1 cellular context compared by ENCODE assay signal in the genomic region with DNA sequence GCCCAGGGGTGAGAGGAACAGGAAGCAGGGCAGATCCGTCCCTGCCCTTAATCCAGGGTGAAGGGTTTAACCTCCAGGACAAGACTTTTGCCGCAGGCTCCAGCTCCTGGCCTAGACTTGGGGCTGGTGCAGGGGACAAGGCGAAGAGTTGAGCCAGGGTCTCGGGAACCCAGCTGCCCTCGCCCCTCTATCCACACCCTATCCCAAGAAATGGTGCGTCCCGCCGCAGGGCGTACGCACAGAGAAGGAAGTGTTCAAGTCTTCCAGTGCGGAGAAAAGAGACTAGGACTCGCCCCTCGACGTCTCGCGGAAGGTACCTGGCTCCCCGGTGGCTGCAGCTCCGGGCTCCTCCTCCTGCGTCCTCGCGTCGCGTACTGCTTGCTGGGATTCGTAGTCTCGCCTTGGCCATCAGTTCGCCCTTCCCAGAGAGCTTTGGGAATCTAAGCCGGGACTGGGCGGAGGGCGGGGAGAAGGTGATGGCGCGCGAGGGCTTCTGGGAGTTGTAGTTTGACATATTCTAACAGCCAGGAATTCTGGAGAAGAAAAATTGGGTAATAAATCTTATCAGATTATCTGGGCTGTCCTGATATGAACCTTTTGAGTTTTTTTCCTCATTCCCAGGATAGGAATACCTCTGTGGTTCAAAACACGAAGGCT.
TF ChIP-seq lines count a peak whose summit lies in the region.

Gene ZMAT5 (minus strand): TSS at position 376 of the 657 bp plus-strand sequence. CDS start 18,463 bp downstream, outside the sequence.

TF ChIP-seq in HepG2, 621 proteins besides CTCF, POLR2A, EP300 and RAD21 (continued from another document and continues in another):
- TF ChIP-seq, protein P1, sequence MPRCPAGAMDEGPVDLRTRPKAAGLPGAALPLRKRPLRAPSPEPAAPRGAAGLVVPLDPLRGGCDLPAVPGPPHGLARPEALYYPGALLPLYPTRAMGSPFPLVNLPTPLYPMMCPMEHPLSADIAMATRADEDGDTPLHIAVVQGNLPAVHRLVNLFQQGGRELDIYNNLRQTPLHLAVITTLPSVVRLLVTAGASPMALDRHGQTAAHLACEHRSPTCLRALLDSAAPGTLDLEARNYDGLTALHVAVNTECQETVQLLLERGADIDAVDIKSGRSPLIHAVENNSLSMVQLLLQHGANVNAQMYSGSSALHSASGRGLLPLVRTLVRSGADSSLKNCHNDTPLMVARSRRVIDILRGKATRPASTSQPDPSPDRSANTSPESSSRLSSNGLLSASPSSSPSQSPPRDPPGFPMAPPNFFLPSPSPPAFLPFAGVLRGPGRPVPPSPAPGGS (CRISPR knock-in tag; IDR thresholded peaks at IDR 0.05): peak; percentile 61; the same call in 1 of the 2 replicates
- TF ChIP-seq, protein P2, sequence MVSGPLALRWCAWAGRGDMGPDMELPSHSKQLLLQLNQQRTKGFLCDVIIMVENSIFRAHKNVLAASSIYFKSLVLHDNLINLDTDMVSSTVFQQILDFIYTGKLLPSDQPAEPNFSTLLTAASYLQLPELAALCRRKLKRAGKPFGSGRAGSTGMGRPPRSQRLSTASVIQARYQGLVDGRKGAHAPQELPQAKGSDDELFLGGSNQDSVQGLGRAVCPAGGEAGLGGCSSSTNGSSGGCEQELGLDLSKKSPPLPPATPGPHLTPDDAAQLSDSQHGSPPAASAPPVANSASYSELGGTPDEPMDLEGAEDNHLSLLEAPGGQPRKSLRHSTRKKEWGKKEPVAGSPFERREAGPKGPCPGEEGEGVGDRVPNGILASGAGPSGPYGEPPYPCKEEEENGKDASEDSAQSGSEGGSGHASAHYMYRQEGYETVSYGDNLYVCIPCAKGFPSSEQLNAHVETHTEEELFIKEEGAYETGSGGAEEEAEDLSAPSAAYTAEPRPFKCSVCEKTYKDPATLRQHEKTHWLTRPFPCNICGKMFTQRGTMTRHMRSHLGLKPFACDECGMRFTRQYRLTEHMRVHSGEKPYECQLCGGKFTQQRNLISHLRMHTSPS (CRISPR knock-in tag; IDR thresholded peaks at IDR 0.05; ENCODE audit: low read depth): 0 out of 2 replicates have a peak, but pooled peaks have one; percentile 28
- no peak for TF ChIP-seq ZNF652 (CRISPR knock-in tag; IDR thresholded peaks at IDR 0.05; ENCODE audit: borderline replicate concordance, low read depth)
- TF ChIP-seq SNAPC2 (CRISPR knock-in tag; IDR thresholded peaks at IDR 0.05): no peak
- TF ChIP-seq, protein P3, sequence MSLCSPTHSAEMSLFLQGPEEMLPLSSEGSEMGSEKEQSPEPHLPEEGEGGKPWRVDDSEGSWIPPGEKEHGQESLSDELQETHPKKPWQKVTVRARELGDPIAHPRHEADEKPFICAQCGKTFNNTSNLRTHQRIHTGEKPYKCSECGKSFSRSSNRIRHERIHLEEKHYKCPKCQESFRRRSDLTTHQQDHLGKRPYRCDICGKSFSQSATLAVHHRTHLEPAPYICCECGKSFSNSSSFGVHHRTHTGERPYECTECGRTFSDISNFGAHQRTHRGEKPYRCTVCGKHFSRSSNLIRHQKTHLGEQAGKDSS (CRISPR knock-in tag; IDR thresholded peaks at IDR 0.05; ENCODE audit: borderline replicate concordance, low read depth): no peak
- TF ChIP-seq KLF6 (CRISPR knock-in tag; IDR thresholded peaks at IDR 0.05): peak; percentile 66; the same call in 1 of the 2 replicates
- TF ChIP-seq SRSF1 (optimal IDR thresholded peaks at IDR 0.05; ENCODE audit: low read depth, low read length): no peak
- TF ChIP-seq ATF1 (CRISPR knock-in tag; IDR thresholded peaks at IDR 0.05): peak; percentile 87
- TF ChIP-seq ZNF333 (CRISPR knock-in tag; IDR thresholded peaks at IDR 0.05; ENCODE audit: borderline replicate concordance): no peak
- TF ChIP-seq ZNF740 (CRISPR knock-in tag; IDR thresholded peaks at IDR 0.05): no peak
- TF ChIP-seq UBTF (CRISPR knock-in tag; IDR thresholded peaks at IDR 0.05): peak; percentile 12; the same call in 1 of the 2 replicates
- peak; percentile 64 for TF ChIP-seq NAIF1 (CRISPR knock-in tag; IDR thresholded peaks at IDR 0.05; ENCODE audit: borderline replicate concordance)
- TF ChIP-seq MXI1 (IDR thresholded peaks at IDR 0.05; ENCODE audit: borderline replicate concordance, low read depth, low read length): peak; percentile 31; the same call in 1 of the 3 replicates
- no peak for TF ChIP-seq ARNT2 (CRISPR knock-in tag; IDR thresholded peaks at IDR 0.05; ENCODE audit: low read depth)
- peak; percentile 6; the same call in 1 of the 2 replicates for TF ChIP-seq FOSL2 (CRISPR knock-in tag; IDR thresholded peaks at IDR 0.05)
- TF ChIP-seq GPN1 (CRISPR knock-in tag; IDR thresholded peaks at IDR 0.05; ENCODE audit: borderline replicate concordance): 0 out of 2 replicates have a peak, but pooled peaks have one; percentile 32
- TF ChIP-seq, protein P4, sequence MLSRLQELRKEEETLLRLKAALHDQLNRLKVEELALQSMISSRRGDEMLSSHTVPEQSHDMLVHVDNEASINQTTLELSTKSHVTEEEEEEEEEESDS (CRISPR knock-in tag; IDR thresholded peaks at IDR 0.05; ENCODE audit: borderline replicate concordance): no peak
- peak; percentile 61; the same call in 1 of the 2 replicates for TF ChIP-seq NR0B2 (CRISPR knock-in tag; IDR thresholded peaks at IDR 0.05)
- TF ChIP-seq, protein P5, sequence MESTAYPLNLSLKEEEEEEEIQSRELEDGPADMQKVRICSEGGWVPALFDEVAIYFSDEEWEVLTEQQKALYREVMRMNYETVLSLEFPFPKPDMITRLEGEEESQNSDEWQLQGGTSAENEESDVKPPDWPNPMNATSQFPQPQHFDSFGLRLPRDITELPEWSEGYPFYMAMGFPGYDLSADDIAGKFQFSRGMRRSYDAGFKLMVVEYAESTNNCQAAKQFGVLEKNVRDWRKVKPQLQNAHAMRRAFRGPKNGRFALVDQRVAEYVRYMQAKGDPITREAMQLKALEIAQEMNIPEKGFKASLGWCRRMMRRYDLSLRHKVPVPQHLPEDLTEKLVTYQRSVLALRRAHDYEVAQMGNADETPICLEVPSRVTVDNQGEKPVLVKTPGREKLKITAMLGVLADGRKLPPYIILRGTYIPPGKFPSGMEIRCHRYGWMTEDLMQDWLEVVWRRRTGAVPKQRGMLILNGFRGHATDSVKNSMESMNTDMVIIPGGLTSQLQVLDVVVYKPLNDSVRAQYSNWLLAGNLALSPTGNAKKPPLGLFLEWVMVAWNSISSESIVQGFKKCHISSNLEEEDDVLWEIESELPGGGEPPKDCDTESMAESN (CRISPR knock-in tag; conservative IDR thresholded peaks at IDR 0.05): 0 out of 2 replicates have a peak, but pooled peaks have one; percentile 46
- peak; percentile 84 for TF ChIP-seq POLR2G (IDR thresholded peaks at IDR 0.05; ENCODE audit: low read depth, low read length)
- no peak; the same call in 1 of the 2 replicates for TF ChIP-seq NFIC (IDR thresholded peaks at IDR 0.05; ENCODE audit: low read length)
- TF ChIP-seq MIER2 (CRISPR knock-in tag; IDR thresholded peaks at IDR 0.05): no peak
- peak; percentile 32; the same call in 1 of the 2 replicates for TF ChIP-seq PITX1 (CRISPR knock-in tag; IDR thresholded peaks at IDR 0.05)
- TF ChIP-seq U2AF2 (IDR thresholded peaks at IDR 0.05; ENCODE audit: low read depth, low read length): no peak
- TF ChIP-seq REXO4 (CRISPR knock-in tag; IDR thresholded peaks at IDR 0.05; ENCODE audit: borderline replicate concordance): no peak
- no peak for TF ChIP-seq SSRP1 (CRISPR knock-in tag; IDR thresholded peaks at IDR 0.05)
- no peak for TF ChIP-seq ZNF543 (CRISPR knock-in tag; IDR thresholded peaks at IDR 0.05)
- no peak for TF ChIP-seq ARID2 (CRISPR knock-in tag; IDR thresholded peaks at IDR 0.05; ENCODE audit: borderline replicate concordance)
- 0 out of 2 replicates have a peak, but pooled peaks have one; percentile 25 for TF ChIP-seq NRL (CRISPR knock-in tag; IDR thresholded peaks at IDR 0.05; ENCODE audit: borderline replicate concordance)
- no peak for TF ChIP-seq NFRKB (IDR thresholded peaks at IDR 0.05)
- TF ChIP-seq AGO2 (optimal IDR thresholded peaks at IDR 0.05; ENCODE audit: low read depth, low read length): no peak
- TF ChIP-seq NFKB2 (CRISPR knock-in tag; IDR thresholded peaks at IDR 0.05; ENCODE audit: borderline replicate concordance): no peak; the same call in 1 of the 2 replicates
- TF ChIP-seq ZNF557 (CRISPR knock-in tag; IDR thresholded peaks at IDR 0.05): no peak
- peak; percentile 68 for TF ChIP-seq KDM4B (CRISPR knock-in tag; IDR thresholded peaks at IDR 0.05)
- TF ChIP-seq, protein P6, sequence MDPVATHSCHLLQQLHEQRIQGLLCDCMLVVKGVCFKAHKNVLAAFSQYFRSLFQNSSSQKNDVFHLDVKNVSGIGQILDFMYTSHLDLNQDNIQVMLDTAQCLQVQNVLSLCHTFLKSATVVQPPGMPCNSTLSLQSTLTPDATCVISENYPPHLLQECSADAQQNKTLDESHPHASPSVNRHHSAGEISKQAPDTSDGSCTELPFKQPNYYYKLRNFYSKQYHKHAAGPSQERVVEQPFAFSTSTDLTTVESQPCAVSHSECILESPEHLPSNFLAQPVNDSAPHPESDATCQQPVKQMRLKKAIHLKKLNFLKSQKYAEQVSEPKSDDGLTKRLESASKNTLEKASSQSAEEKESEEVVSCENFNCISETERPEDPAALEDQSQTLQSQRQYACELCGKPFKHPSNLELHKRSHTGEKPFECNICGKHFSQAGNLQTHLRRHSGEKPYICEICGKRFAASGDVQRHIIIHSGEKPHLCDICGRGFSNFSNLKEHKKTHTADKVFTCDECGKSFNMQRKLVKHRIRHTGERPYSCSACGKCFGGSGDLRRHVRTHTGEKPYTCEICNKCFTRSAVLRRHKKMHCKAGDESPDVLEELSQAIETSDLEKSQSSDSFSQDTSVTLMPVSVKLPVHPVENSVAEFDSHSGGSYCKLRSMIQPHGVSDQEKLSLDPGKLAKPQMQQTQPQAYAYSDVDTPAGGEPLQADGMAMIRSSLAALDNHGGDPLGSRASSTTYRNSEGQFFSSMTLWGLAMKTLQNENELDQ (CRISPR knock-in tag; IDR thresholded peaks at IDR 0.05; ENCODE audit: borderline replicate concordance): no peak
- TF ChIP-seq ASH2L (IDR thresholded peaks at IDR 0.05; ENCODE audit: insufficient read length, low read depth, low read length): peak; percentile 37
- TF ChIP-seq ZNF761 (CRISPR knock-in tag; conservative IDR thresholded peaks at IDR 0.05): no peak
- TF ChIP-seq HDAC1 (CRISPR knock-in tag; IDR thresholded peaks at IDR 0.05): peak; percentile 79
- TF ChIP-seq FOXK2 (IDR thresholded peaks at IDR 0.05): no peak
- 0 out of 2 replicates have a peak, but pooled peaks have one; percentile 5 for TF ChIP-seq ZNF7 (CRISPR knock-in tag; IDR thresholded peaks at IDR 0.05)
- TF ChIP-seq ADNP (CRISPR knock-in tag; IDR thresholded peaks at IDR 0.05): no peak
